Comparison of ENCODE assay signal across 8 cellular contexts in genomic region chr3:182092662-182093262, GRCh38.
A peak's percentile ranks its signal among the peaks of the same experiment; 100 is the strongest.
DNase-seq lines count a peak whose midpoint lies in the region; ATAC-seq, FAIRE-seq and TF ChIP-seq lines count a peak whose summit lies in the region.

No MANE protein-coding gene starts in this region.

- FAIRE-seq in GM12891 (lab: Jason Lieb, UNC), result no peak

- ATAC-seq in HG03025 (IDR thresholded peaks at IDR 0.05; ENCODE audit: low FRiP score, unreplicated experiment), result peak; percentile 53
- ATAC-seq in GM18517 (IDR thresholded peaks at IDR 0.05; ENCODE audit: unreplicated experiment), result no peak

- no peak for TF ChIP-seq POLR2A in GM12891 (IDR thresholded peaks at IDR 0.05; ENCODE audit: low read depth, low read length)

- intact Hi-C loops in posterior vena cava (cut with DNase I), result no loop called here

- DNase-seq in GM12891 (ENCODE audit: insufficient read length, low spot score) (no peak), NCI-H774 (lab: John Stamatoyannopoulos, UW) (peak; percentile 64), medulla oblongata (ENCODE audit: extremely low spot score) (peak; percentile 88), posterior vena cava (ENCODE audit: low spot score) (no peak)
- no peak for DNase-seq in activated CD8-positive, alpha-beta memory T cell treated with anti-CD3 and anti-CD28 coated beads, Interleukin-2, amount 50 U/mL, for 4 hours
- DNase-seq in stimulated activated CD4-positive, alpha-beta T cell treated with anti-CD3 and anti-CD28 coated beads, Interleukin-4, amount 100 ng/mL, for 24 hours, result no peak

TF ChIP-seq in GM12891, 5 proteins besides CTCF, POLR2A, EP300 and RAD21:
- TF ChIP-seq POLR2AphosphoS5 (IDR thresholded peaks at IDR 0.05; ENCODE audit: low read depth, low read length) (no peak), TAF1 (IDR thresholded peaks at IDR 0.05; ENCODE audit: low read depth, low read length) (no peak), SPI1 (IDR thresholded peaks at IDR 0.05; ENCODE audit: low read depth, low read length) (peak; percentile 60), POU2F2 (IDR thresholded peaks at IDR 0.05; ENCODE audit: low read depth, low read length) (0 out of 2 replicates have a peak, but pooled peaks have one; percentile 14), PAX5 (IDR thresholded peaks at IDR 0.05; ENCODE audit: insufficient read depth, low read length, severe bottlenecking) (no peak)

Comparison
In these comparisons a context has a peak if more than half of its experiments do, and no peak if none do; other contexts are left out.
1. DNase-seq: peak in NCI-H774 (single experiment) and medulla oblongata (single experiment); none in GM12891 (single experiment), activated CD8-positive, alpha-beta memory T cell treated with anti-CD3 and anti-CD28 coated beads, Interleukin-2, amount 50 U/mL, for 4 hours (single experiment), posterior vena cava (single experiment) and stimulated activated CD4-positive, alpha-beta T cell treated with anti-CD3 and anti-CD28 coated beads, Interleukin-4, amount 100 ng/mL, for 24 hours (single experiment).